Comparison of ENCODE assay signal across 34 cellular contexts in genomic region chr7:119969763-119970162, GRCh38.
"Had no signal": no experiment of that assay in that cellular context is flagged by ENCODE, and none has a peak within 500 bp of the region (broad histone marks: within the 10 kb centered on the region; RNA-seq: fewer than 3 reads in every experiment).

No MANE protein-coding gene starts in this region.

- H3K4me1 Mint-ChIP-seq: activated B cell treated with CpG ODN at 0.5 μM for 24 hours; activated CD4-positive, alpha-beta memory T cell treated with anti-CD3 and anti-CD28 coated beads, Interleukin-2, amount 10 ng/mL, durations not matched to agents 7 days and 5 days; activated CD4-positive, alpha-beta T cell treated with anti-CD3 and anti-CD28 coated beads, Interleukin-2, amount 10 ng/mL, durations not matched to agents 7 days and 5 days; activated CD8-positive, alpha-beta memory T cell treated with anti-CD3 and anti-CD28 coated beads, Interleukin-2, amount 10 ng/mL, durations not matched to agents 7 days and 5 days; activated naive CD4-positive, alpha-beta T cell treated with anti-CD3 and anti-CD28 coated beads, Interleukin-2, amount 10 ng/mL, durations not matched to agents 7 days and 5 days; activated naive CD4-positive, alpha-beta T cell treated with anti-CD3 and anti-CD28 coated beads, Interleukin-2, amount 50 U/mL, for 24 hours; activated naive CD8-positive, alpha-beta T cell treated with anti-CD3 and anti-CD28 coated beads, Interleukin-2, amount 10 ng/mL, durations not matched to agents 7 days and 5 days; activated naive CD8-positive, alpha-beta T cell treated with anti-CD3 and anti-CD28 coated beads, Interleukin-2, amount 50 U/mL, for 24 hours; central memory CD8-positive, alpha-beta T cell had no signal

- H3K4me3 ChIP-seq: ascending aorta, cardiac muscle cell had no signal

- H3K4me3 Mint-ChIP-seq: activated B cell treated with CpG ODN at 0.5 μM for 24 hours; activated CD4-positive, alpha-beta memory T cell treated with anti-CD3 and anti-CD28 coated beads, Interleukin-2, amount 10 ng/mL, durations not matched to agents 7 days and 5 days; activated CD4-positive, alpha-beta T cell treated with anti-CD3 and anti-CD28 coated beads, Interleukin-2, amount 10 ng/mL, durations not matched to agents 7 days and 5 days; activated CD8-positive, alpha-beta memory T cell treated with anti-CD3 and anti-CD28 coated beads, Interleukin-2, amount 10 ng/mL, durations not matched to agents 7 days and 5 days; activated CD8-positive, alpha-beta T cell treated with anti-CD3 and anti-CD28 coated beads, Interleukin-2, amount 10 ng/mL, durations not matched to agents 7 days and 5 days; activated naive CD4-positive, alpha-beta T cell treated with anti-CD3 and anti-CD28 coated beads, Interleukin-2, amount 10 ng/mL, durations not matched to agents 7 days and 5 days; activated naive CD4-positive, alpha-beta T cell treated with anti-CD3 and anti-CD28 coated beads, Interleukin-2, amount 50 U/mL, for 24 hours; activated naive CD8-positive, alpha-beta T cell; activated naive CD8-positive, alpha-beta T cell treated with anti-CD3 and anti-CD28 coated beads, Interleukin-2, amount 10 ng/mL, durations not matched to agents 7 days and 5 days; activated naive CD8-positive, alpha-beta T cell treated with anti-CD3 and anti-CD28 coated beads, Interleukin-2, amount 50 U/mL, for 24 hours; activated T-cell treated with anti-CD3 and anti-CD28 coated beads, Interleukin-2, amount 50 U/mL, for 24 hours; brain; central memory CD8-positive, alpha-beta T cell; T-helper 1 cell treated with Interleukin-12 subunit alpha and Interleukin-12 subunit beta and Interleukin-4 antibody, amounts not matched to agents 30 μg/mL and 1 μg/mL, for 36 hours; T-helper 2 cell treated with Interferon-gamma antibody and Interleukin-4, amounts not matched to agents 5 μg/mL and 100 μg/mL, for 36 hours had no signal

- H3K4me1 ChIP-seq: ascending aorta had no signal

- H3K27ac Mint-ChIP-seq: activated B cell treated with CpG ODN at 0.5 μM for 24 hours; activated CD4-positive, alpha-beta memory T cell treated with anti-CD3 and anti-CD28 coated beads, Interleukin-2, amount 10 ng/mL, durations not matched to agents 7 days and 5 days; activated CD4-positive, alpha-beta T cell treated with anti-CD3 and anti-CD28 coated beads, Interleukin-2, amount 10 ng/mL, durations not matched to agents 7 days and 5 days; activated CD8-positive, alpha-beta memory T cell treated with anti-CD3 and anti-CD28 coated beads, Interleukin-2, amount 10 ng/mL, durations not matched to agents 7 days and 5 days; activated CD8-positive, alpha-beta T cell treated with anti-CD3 and anti-CD28 coated beads, Interleukin-2, amount 10 ng/mL, durations not matched to agents 7 days and 5 days; activated naive CD4-positive, alpha-beta T cell treated with anti-CD3 and anti-CD28 coated beads, Interleukin-2, amount 10 ng/mL, durations not matched to agents 7 days and 5 days; activated naive CD4-positive, alpha-beta T cell treated with anti-CD3 and anti-CD28 coated beads, Interleukin-2, amount 50 U/mL, for 24 hours; activated naive CD8-positive, alpha-beta T cell; activated naive CD8-positive, alpha-beta T cell treated with anti-CD3 and anti-CD28 coated beads, Interleukin-2, amount 10 ng/mL, durations not matched to agents 7 days and 5 days; activated naive CD8-positive, alpha-beta T cell treated with anti-CD3 and anti-CD28 coated beads, Interleukin-2, amount 50 U/mL, for 24 hours; activated T-cell treated with anti-CD3 and anti-CD28 coated beads, Interleukin-2, amount 50 U/mL, for 24 hours; activated T-helper 2 cell treated with anti-CD3 and anti-CD28 coated beads, Interferon-gamma antibody, Interleukin-2, Interleukin-4, amounts not matched to agents 10 μg/mL and 5 μg/mL and 100 μg/mL, durations not matched to agents 14 hours and 24 hours and 36 hours; brain; T-helper 1 cell treated with Interleukin-12 subunit alpha and Interleukin-12 subunit beta and Interleukin-4 antibody, amounts not matched to agents 30 μg/mL and 1 μg/mL, for 36 hours; T-helper 2 cell treated with Interferon-gamma antibody and Interleukin-4, amounts not matched to agents 5 μg/mL and 100 μg/mL, for 36 hours had no signal

- H3K36me3 Mint-ChIP-seq: activated CD8-positive, alpha-beta memory T cell treated with anti-CD3 and anti-CD28 coated beads, Interleukin-2, amount 10 ng/mL, durations not matched to agents 7 days and 5 days; activated naive CD4-positive, alpha-beta T cell treated with anti-CD3 and anti-CD28 coated beads, Interleukin-2, amount 10 ng/mL, durations not matched to agents 7 days and 5 days; activated naive CD4-positive, alpha-beta T cell treated with anti-CD3 and anti-CD28 coated beads, Interleukin-2, amount 50 U/mL, for 24 hours; activated naive CD8-positive, alpha-beta T cell; activated naive CD8-positive, alpha-beta T cell treated with anti-CD3 and anti-CD28 coated beads, Interleukin-2, amount 10 ng/mL, durations not matched to agents 7 days and 5 days; brain had no signal

- DNase-seq: activated B cell treated with CpG ODN at 0.5 μM for 24 hours; activated CD4-positive, alpha-beta memory T cell treated with anti-CD3 and anti-CD28 coated beads, Interleukin-2, amount 10 ng/mL, durations not matched to agents 7 days and 5 days; activated CD4-positive, alpha-beta T cell treated with anti-CD3 and anti-CD28 coated beads for 48 hours; activated CD4-positive, alpha-beta T cell treated with anti-CD3 and anti-CD28 coated beads, Interleukin-2, amount 10 ng/mL, durations not matched to agents 7 days and 5 days; activated CD4-positive, alpha-beta T cell treated with anti-CD3 and anti-CD28 coated beads, Interleukin-2, amount 50 U/mL, for 48 hours; activated CD4-positive, CD25-positive, alpha-beta regulatory T cell treated with anti-CD3 and anti-CD28 coated beads, Interleukin-2, amount 50 U/mL, for 72 hours; activated CD8-positive, alpha-beta memory T cell treated with anti-CD3 and anti-CD28 coated beads for 24 hours; activated CD8-positive, alpha-beta memory T cell treated with anti-CD3 and anti-CD28 coated beads, Interleukin-2, amount 10 ng/mL, durations not matched to agents 7 days and 5 days; activated CD8-positive, alpha-beta memory T cell treated with anti-CD3 and anti-CD28 coated beads, Interleukin-2, amount 50 U/mL, for 48 hours; activated CD8-positive, alpha-beta T cell treated with anti-CD3 and anti-CD28 coated beads, Interleukin-2, amount 10 ng/mL, durations not matched to agents 7 days and 5 days; activated effector memory CD4-positive, alpha-beta T cell treated with Interleukin-2 at 50 U/mL for 16 hours; activated gamma-delta T cell; activated naive CD4-positive, alpha-beta T cell treated with anti-CD3 and anti-CD28 coated beads, Interleukin-2, amount 10 ng/mL, durations not matched to agents 7 days and 5 days; activated naive CD4-positive, alpha-beta T cell treated with Interleukin-2 at 50 U/mL for 16 hours; activated naive CD8-positive, alpha-beta T cell treated with anti-CD3 and anti-CD28 coated beads, Interleukin-2, amount 10 ng/mL, durations not matched to agents 7 days and 5 days; activated naive CD8-positive, alpha-beta T cell treated with anti-CD3 and anti-CD28 coated beads, Interleukin-2, amount 50 U/mL, for 24 hours; activated T-cell treated with anti-CD3 and anti-CD28 coated beads, Interleukin-2, amount 50 U/mL, for 24 hours; activated T-cell treated with anti-CD3 and anti-CD28 coated beads, Interleukin-2, amount 50 U/mL, for 48 hours; amygdala; anterior cingulate cortex; caudate nucleus; cerebellar nuclear complex; T-helper 2 cell; T-helper 9 cell had no signal

- H3K27me3 Mint-ChIP-seq: activated B cell treated with CpG ODN at 0.5 μM for 24 hours; activated CD4-positive, alpha-beta memory T cell treated with anti-CD3 and anti-CD28 coated beads, Interleukin-2, amount 10 ng/mL, durations not matched to agents 7 days and 5 days; activated CD4-positive, alpha-beta T cell treated with anti-CD3 and anti-CD28 coated beads, Interleukin-2, amount 10 ng/mL, durations not matched to agents 7 days and 5 days; activated CD8-positive, alpha-beta memory T cell treated with anti-CD3 and anti-CD28 coated beads, Interleukin-2, amount 10 ng/mL, durations not matched to agents 7 days and 5 days; activated naive CD4-positive, alpha-beta T cell treated with anti-CD3 and anti-CD28 coated beads, Interleukin-2, amount 10 ng/mL, durations not matched to agents 7 days and 5 days; activated naive CD4-positive, alpha-beta T cell treated with anti-CD3 and anti-CD28 coated beads, Interleukin-2, amount 50 U/mL, for 24 hours; activated naive CD8-positive, alpha-beta T cell; activated naive CD8-positive, alpha-beta T cell treated with anti-CD3 and anti-CD28 coated beads, Interleukin-2, amount 10 ng/mL, durations not matched to agents 7 days and 5 days; activated naive CD8-positive, alpha-beta T cell treated with anti-CD3 and anti-CD28 coated beads, Interleukin-2, amount 50 U/mL, for 24 hours; activated T-cell treated with anti-CD3 and anti-CD28 coated beads, Interleukin-2, amount 50 U/mL, for 24 hours; brain; central memory CD8-positive, alpha-beta T cell had no signal

- H3K27ac ChIP-seq: ascending aorta, cardiac muscle cell, VCaP had no signal

- ATAC-seq: activated CD8-positive, alpha-beta memory T cell treated with anti-CD3 and anti-CD28 coated beads, Interleukin-2, amount 10 ng/mL, durations not matched to agents 7 days and 5 days; activated CD8-positive, alpha-beta T cell treated with anti-CD3 and anti-CD28 coated beads, Interleukin-2, amount 10 ng/mL, durations not matched to agents 7 days and 5 days; activated naive CD8-positive, alpha-beta T cell treated with anti-CD3 and anti-CD28 coated beads, Interleukin-2, amount 50 U/mL, for 24 hours had no signal

- H3K9me3 ChIP-seq: ascending aorta had no signal

- H3K27me3 ChIP-seq: ascending aorta, cardiac muscle cell had no signal

- H3K36me3 ChIP-seq: ascending aorta, cardiac muscle cell had no signal

- H3K9me3 Mint-ChIP-seq: activated B cell treated with CpG ODN at 0.5 μM for 24 hours; activated CD4-positive, alpha-beta memory T cell treated with anti-CD3 and anti-CD28 coated beads, Interleukin-2, amount 10 ng/mL, durations not matched to agents 7 days and 5 days; activated naive CD4-positive, alpha-beta T cell treated with anti-CD3 and anti-CD28 coated beads, Interleukin-2, amount 10 ng/mL, durations not matched to agents 7 days and 5 days; activated T-helper 2 cell treated with anti-CD3 and anti-CD28 coated beads, Interferon-gamma antibody, Interleukin-2, Interleukin-4, amounts not matched to agents 10 μg/mL and 5 μg/mL and 100 μg/mL, durations not matched to agents 14 hours and 24 hours and 36 hours; brain; T-helper 1 cell treated with Interleukin-12 subunit alpha and Interleukin-12 subunit beta and Interleukin-4 antibody, amounts not matched to agents 30 μg/mL and 1 μg/mL, for 36 hours; T-helper 2 cell treated with Interferon-gamma antibody and Interleukin-4, amounts not matched to agents 5 μg/mL and 100 μg/mL, for 36 hours had no signal
